In the genomic region with DNA sequence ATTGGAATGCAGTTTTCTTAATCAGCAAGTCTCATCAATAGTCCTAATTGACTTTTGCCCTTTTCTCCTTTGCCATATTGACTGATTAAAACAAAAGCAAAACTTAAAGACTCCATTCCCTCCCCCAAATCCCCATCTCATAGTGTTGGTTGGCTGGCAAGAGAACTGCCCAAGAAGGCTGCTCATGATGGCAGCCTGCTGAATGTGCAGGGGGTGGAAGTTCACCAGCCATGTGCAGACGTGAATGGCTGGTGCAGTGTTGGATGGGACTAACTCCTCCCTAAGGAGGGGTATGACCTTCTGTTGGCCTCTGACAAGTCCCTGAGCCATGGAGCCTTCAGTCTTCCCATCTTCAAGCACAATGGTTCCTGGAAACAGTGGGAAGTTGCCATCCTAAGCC, we compare ENCODE assay signal across 14 cellular contexts. TPM values are rescaled to one million over a fixed set of nuclear protein-coding genes. Genes with fewer than 3 reads are reported as not detected.
DNase-seq lines count a peak whose midpoint lies in the region; ATAC-seq and TF ChIP-seq lines count a peak whose summit lies in the region.
"Had no signal": no experiment of that assay in that cellular context is flagged by ENCODE, and none has a peak within 500 bp of the region (broad histone marks: within the 10 kb centered on the region; RNA-seq: fewer than 3 reads in every experiment).

No MANE protein-coding gene starts in this region.

- H3K14ac ChIP-seq in mesenchymal stem cell (ENCODE audit: low read length in 2 of 2) = peak overlapping the region in 1 of 2 experiments; percentile 92

- H3K9me3 Mint-ChIP-seq in Calu3 (ENCODE audit: low read depth, unreplicated experiment) = no peaks in the 10 kb centered on the region
- H3K9me3 Mint-ChIP-seq in T-helper 2 cell treated with Interferon-gamma antibody and Interleukin-4, amounts not matched to agents 5 μg/mL and 100 μg/mL, for 36 hours = no peaks in the 10 kb centered on the region

- DNase-seq in AG04450 (ENCODE audit: low read depth, low spot score) (no peak), Calu3 (no peak), mesenchymal stem cell (no peak), NCI-H510A (lab: John Stamatoyannopoulos, UW) (no peak)
- DNase-seq in T-helper 2 cell treated with Interferon-gamma antibody and Interleukin-4, amounts not matched to agents 5 μg/mL and 100 μg/mL, for 36 hours (ENCODE audit: low spot score) = no peak
- DNase-seq: GDM1, Kasumi-1, NCI-H446 treated with DMSO at 0.1 percent for 48 hours, RPMI8226, transverse colon had no signal

- H2BK12ac ChIP-seq in mesenchymal stem cell (ENCODE audit: low read length in 2 of 2) = peak overlapping the region in 1 of 2 experiments; percentile 76

- H3K4me1 Mint-ChIP-seq in Calu3 (ENCODE audit: low read depth, unreplicated experiment) = peaks cover 82% of the 10 kb centered on the region
- H3K4me1 Mint-ChIP-seq in T-helper 2 cell treated with Interferon-gamma antibody and Interleukin-4, amounts not matched to agents 5 μg/mL and 100 μg/mL, for 36 hours (ENCODE audit: low read depth) = peaks cover 83% of the 10 kb centered on the region

- H3K4me3 Mint-ChIP-seq in Calu3 (ENCODE audit: low read depth, unreplicated experiment) = no peak overlapping the region
- H3K4me3 Mint-ChIP-seq in T-helper 2 cell treated with Interferon-gamma antibody and Interleukin-4, amounts not matched to agents 5 μg/mL and 100 μg/mL, for 36 hours = peak overlapping the region; percentile 67

- H3K27me3 Mint-ChIP-seq in Calu3 (ENCODE audit: unreplicated experiment) = no peaks in the 10 kb centered on the region
- H3K27me3 Mint-ChIP-seq in T-helper 2 cell treated with Interferon-gamma antibody and Interleukin-4, amounts not matched to agents 5 μg/mL and 100 μg/mL, for 36 hours (ENCODE audit: low read depth) = no peaks in the 10 kb centered on the region

- H2AFZ ChIP-seq in mesenchymal stem cell (ENCODE audit: low read depth, low read length) = no peak overlapping the region

- H3K36me3 Mint-ChIP-seq in Calu3 (ENCODE audit: insufficient read depth, unreplicated experiment) = peaks cover 88% of the 10 kb centered on the region
- peaks cover 77% of the 10 kb centered on the region for H3K36me3 Mint-ChIP-seq in T-helper 2 cell treated with Interferon-gamma antibody and Interleukin-4, amounts not matched to agents 5 μg/mL and 100 μg/mL, for 36 hours (ENCODE audit: low read depth)

- peak overlapping the region; percentile 55 for H3K27ac ChIP-seq in AG04450 (ENCODE audit: low read depth, low read length)
- H3K27ac ChIP-seq in mesenchymal stem cell (ENCODE audit: low read length, poor library complexity, severe bottlenecking) = no peak overlapping the region

- TF ChIP-seq CTCF in AG04450 (IDR thresholded peaks at IDR 0.05; ENCODE audit: low read depth, low read length) (no peak), Calu3 (IDR thresholded peaks at IDR 0.05; ENCODE audit: unreplicated experiment) (no peak)

- peak overlapping the region; percentile 25 to 94 for H3K18ac ChIP-seq in mesenchymal stem cell (ENCODE audit: low read depth in 1 of 2, low read length in 2 of 2)

- H3K4me3 ChIP-seq in AG04450 (ENCODE audit: low read depth, low read length) (peak overlapping the region; percentile 35), mesenchymal stem cell (ENCODE audit: insufficient read depth in 1 of 2, low read depth in 1 of 2, low read length in 2 of 2) (no peak overlapping the region)
- H3K4me3 ChIP-seq: transverse colon had no signal

- CTCF ChIA-PET in AG04450 (lab: Charles Lee) = interaction anchor here (0.7 kb wide), 1 partner anchor 232 kb away, joined by 3 read pairs; no protein-coding TSS in a partner anchor
- CTCF ChIA-PET in Calu3 (lab: Charles Lee) = interaction anchor here (1.2 kb wide), 1 partner anchor 35 kb away, joined by 3 read pairs; no protein-coding TSS in a partner anchor

- H3K27me3 ChIP-seq in AG04450 (ENCODE audit: control insufficient read depth, insufficient read depth, low read length) (no peaks in the 10 kb centered on the region), mesenchymal stem cell (ENCODE audit: control insufficient read depth in 1 of 2, insufficient read depth in 1 of 2, low read length in 2 of 2) (no peaks in the 10 kb centered on the region)
- H3K27me3 ChIP-seq: transverse colon had no signal

- H2AK5ac ChIP-seq in mesenchymal stem cell (ENCODE audit: low read length, severe bottlenecking) = peak overlapping the region; percentile 9

- H3K4me2 ChIP-seq in mesenchymal stem cell (ENCODE audit: low read length, poor library complexity, severe bottlenecking) = no peak overlapping the region

- peaks cover 3 to 38% of the 10 kb centered on the region in 2 experiments for H3K36me3 ChIP-seq in mesenchymal stem cell (ENCODE audit: control insufficient read depth in 1 of 2, insufficient read depth in 2 of 2, low read depth in 1 of 2, low read length in 2 of 2)
- H3K36me3 ChIP-seq: transverse colon had no signal

- H2BK120ac ChIP-seq in mesenchymal stem cell (ENCODE audit: low read depth, low read length) = no peak overlapping the region

- POLR2A ChIA-PET in AG04450 (lab: Yijun Ruan, JAX) = interaction anchor here (0.6 to 1.0 kb wide), 2 partner anchors 12 to 106 kb away, joined by 5 to 6 read pairs; no protein-coding TSS in a partner anchor

- no peak overlapping the region for H3K9ac ChIP-seq in mesenchymal stem cell (ENCODE audit: low read length)

- peaks cover 21% of the 10 kb centered on the region for H3K4me1 ChIP-seq in mesenchymal stem cell (ENCODE audit: control insufficient read depth, insufficient read depth, low read depth, low read length)

- peak overlapping the region; percentile 2 for H4K8ac ChIP-seq in mesenchymal stem cell (ENCODE audit: low read length)

- H3K4ac ChIP-seq in mesenchymal stem cell (ENCODE audit: low read depth in 1 of 2, low read length in 2 of 2) = peak overlapping the region in 1 of 2 experiments; percentile 42

- intact Hi-C loops in Calu3 (cut with micrococcal nuclease; ENCODE audit: unreplicated experiment) = no loop called here

- no peaks in the 10 kb centered on the region for H3K9me3 ChIP-seq in AG04450 (ENCODE audit: control insufficient read depth, insufficient read depth, low read length)
- H3K9me3 ChIP-seq in mesenchymal stem cell (ENCODE audit: control insufficient read depth, low read length) = no peaks in the 10 kb centered on the region
- H3K9me3 ChIP-seq: transverse colon had no signal

- BruUV-seq in Calu3 (replicated peaks; lab: Mats Ljungman, UMichigan) = no TSS peak

- ATAC-seq in GM18858 (IDR thresholded peaks at IDR 0.05; ENCODE audit: unreplicated experiment) (no peak), HG02840 (IDR thresholded peaks at IDR 0.05; ENCODE audit: low FRiP score, unreplicated experiment) (no peak), GM19467 (IDR thresholded peaks at IDR 0.05; ENCODE audit: unreplicated experiment) (no peak)
- ATAC-seq: activated naive CD4-positive, alpha-beta T cell treated with anti-CD3 and anti-CD28 coated beads, Interleukin-2, amount 50 U/mL, for 72 hours had no signal

- H3K27ac Mint-ChIP-seq in Calu3 (ENCODE audit: unreplicated experiment) = peak overlapping the region; percentile 23
- H3K27ac Mint-ChIP-seq in T-helper 2 cell treated with Interferon-gamma antibody and Interleukin-4, amounts not matched to agents 5 μg/mL and 100 μg/mL, for 36 hours = peak overlapping the region; percentile 80

- H2BK15ac ChIP-seq in mesenchymal stem cell (ENCODE audit: low read depth, poor library complexity, severe bottlenecking) = no peak overlapping the region

- 27% methylated on average over 1 of the region's 1 CpG for WGBS in mesenchymal stem cell

- H3K79me1 ChIP-seq in mesenchymal stem cell (replicated peaks; ENCODE audit: low read length, poor library complexity, severe bottlenecking) = peaks cover 10% of the 10 kb centered on the region

- no peak overlapping the region for H2BK5ac ChIP-seq in mesenchymal stem cell (ENCODE audit: low read depth, low read length, poor library complexity, severe bottlenecking)

- H3K23ac ChIP-seq in mesenchymal stem cell (ENCODE audit: low read length in 2 of 2) = peak overlapping the region in 1 of 2 experiments; percentile 90

- peak overlapping the region; percentile 8 for H4K91ac ChIP-seq in mesenchymal stem cell (ENCODE audit: low read length)

RNA-seq across cellular contexts. Expression of a gene that starts 7.0 kb away (rescaled TPM):
- polyA plus RNA-seq in AG04450 (2011; rRNA removed) = 115 and 138 TPM in 2 replicates
- polyA minus RNA-seq in AG04450 (2011; rRNA and poly(A)+ RNA removed) = 168 and 203 TPM in 2 replicates
- total RNA-seq in Calu3 (2022) = 121 and 147 TPM in 2 replicates
- 126 TPM for polyA plus RNA-seq in mesenchymal stem cell (2013, experiment 1 of 2)
- 125 TPM for polyA plus RNA-seq in mesenchymal stem cell (2013, experiment 2 of 2)
